14 cellular contexts compared by ENCODE assay signal in genomic region chr5:170219615-170220014, GRCh38. TPM values are rescaled to one million over a fixed set of nuclear protein-coding genes. Genes with fewer than 3 reads are reported as not detected.
DNase-seq lines count a peak whose midpoint lies in the region; ATAC-seq and TF ChIP-seq lines count a peak whose summit lies in the region.
"Had no signal": no experiment of that assay in that cellular context is flagged by ENCODE, and none has a peak within 500 bp of the region (broad histone marks: within the 10 kb centered on the region; RNA-seq: fewer than 3 reads in every experiment).

No MANE protein-coding gene starts in this region.

- CTCF ChIA-PET in A673 (lab: Charles Lee) = interaction anchor here (0.5 to 1.1 kb wide), 3 partner anchors 170 to 414 kb away, joined by 3 to 16 read pairs (median 4); partner anchors contain the start of genes INSYN2B and KCNMB1

- H3K27ac ChIP-seq in A673 (ENCODE audit: low read depth, low read length, poor library complexity, severe bottlenecking) = peak overlapping the region; percentile 49
- no peak overlapping the region for H3K27ac ChIP-seq in upper lobe of right lung
- H3K27ac ChIP-seq: colonic mucosa, skin epidermis had no signal

- no peaks in the 10 kb centered on the region for H3K9me3 ChIP-seq in A673 (ENCODE audit: low read depth, low read length, poor library complexity, severe bottlenecking)
- H3K9me3 ChIP-seq in upper lobe of right lung = no peaks in the 10 kb centered on the region
- H3K9me3 ChIP-seq: BE2C, colonic mucosa had no signal

- ATAC-seq in GM19328 (IDR thresholded peaks at IDR 0.05; ENCODE audit: unreplicated experiment) = no peak
- no peak for ATAC-seq in upper lobe of right lung
- no peak for ATAC-seq in naive thymus-derived CD8-positive, alpha-beta T cell

- H3K4me1 ChIP-seq in A673 (ENCODE audit: insufficient read depth, low read length, poor library complexity, severe bottlenecking) = peaks cover 60% of the 10 kb centered on the region
- peaks cover 7% of the 10 kb centered on the region for H3K4me1 ChIP-seq in upper lobe of right lung
- H3K4me1 ChIP-seq: BE2C, colonic mucosa had no signal

- H3K4me1 Mint-ChIP-seq in naive thymus-derived CD8-positive, alpha-beta T cell = no peaks in the 10 kb centered on the region

- TF ChIP-seq CTCF in A673 (conservative IDR thresholded peaks at IDR 0.05; ENCODE audit: low read depth, low read length) (no peak), fibroblast of villous mesenchyme (IDR thresholded peaks at IDR 0.05; ENCODE audit: insufficient read depth, low read depth, low read length) (no peak), upper lobe of right lung (IDR thresholded peaks at IDR 0.05) (no peak)

- no TSS peak for BruUV-seq in A673 (replicated peaks; lab: Mats Ljungman, UMichigan)

- DNase-seq in A673 (ENCODE audit: low spot score) (peak; percentile 91), HPDE6-E6E7 (ENCODE audit: extremely low spot score) (peak; percentile 58), SW 1271 (lab: John Stamatoyannopoulos, UW) (peak; percentile 41 to 42), fibroblast of villous mesenchyme (ENCODE audit: low read depth) (peak; percentile 37), CD1c-positive myeloid dendritic cell (ENCODE audit: extremely low spot score) (no peak), upper lobe of right lung (no peak)
- DNase-seq in naive thymus-derived CD8-positive, alpha-beta T cell = no peak
- DNase-seq: activated effector memory CD4-positive, alpha-beta T cell treated with anti-CD3 and anti-CD28 coated beads, Interleukin-2, amount 50 U/mL, for 16 hours; BE2C; colonic mucosa; NCI-H1930; SHP77 had no signal

- peaks cover 0 to 3% (median 0%) of the 10 kb centered on the region in 5 donors for H3K27me3 Mint-ChIP-seq in naive thymus-derived CD8-positive, alpha-beta T cell

- no peaks in the 10 kb centered on the region for H3K36me3 Mint-ChIP-seq in naive thymus-derived CD8-positive, alpha-beta T cell

- no peaks in the 10 kb centered on the region for H3K9me3 Mint-ChIP-seq in naive thymus-derived CD8-positive, alpha-beta T cell

- H3K4me3 ChIP-seq in A673 (ENCODE audit: low read depth, low read length, poor library complexity, severe bottlenecking) (no peak overlapping the region), fibroblast of villous mesenchyme (ENCODE audit: low read depth, low read length) (no peak overlapping the region), upper lobe of right lung (no peak overlapping the region)
- H3K4me3 ChIP-seq: colonic mucosa, skin epidermis had no signal

- H3K4me3 Mint-ChIP-seq in naive thymus-derived CD8-positive, alpha-beta T cell = no peak overlapping the region

- H3K36me3 ChIP-seq in A673 (ENCODE audit: insufficient read depth, low read length, poor library complexity, severe bottlenecking) (no peaks in the 10 kb centered on the region), upper lobe of right lung (no peaks in the 10 kb centered on the region)
- H3K36me3 ChIP-seq: BE2C, colonic mucosa had no signal

- H3K27ac Mint-ChIP-seq in naive thymus-derived CD8-positive, alpha-beta T cell = no peak overlapping the region

- intact Hi-C loops in A673 (cut with micrococcal nuclease; ENCODE audit: unreplicated experiment) (loop anchor here (2.0 to 5.0 kb wide), 4 partner anchors 133 to 1232 kb away; partner anchors contain the start of gene SPDL1), upper lobe of right lung (cut with DNase I) (loop anchor here (10.0 kb wide), 1 partner anchor 205 kb away; no protein-coding TSS in a partner anchor)

- H3K27me3 ChIP-seq in A673 (replicated peaks; ENCODE audit: insufficient read depth, low read depth, low read length, poor library complexity) (no peaks in the 10 kb centered on the region), upper lobe of right lung (no peaks in the 10 kb centered on the region)
- H3K27me3 ChIP-seq: colonic mucosa had no signal

- POLR2A ChIA-PET in A673 (lab: Charles Lee; ENCODE audit: low non-redundant PET) = interaction anchor here (0.7 kb wide), 2 partner anchors 509 to 1167 kb away, joined by 3 to 4 read pairs; no protein-coding TSS in a partner anchor
- POLR2A ChIA-PET in naive thymus-derived CD8-positive, alpha-beta T cell (lab: Charles Lee) = no interaction called here

RNA-seq across cellular contexts. Expression of gene C5orf58, which starts 13.2 kb away (rescaled TPM):
- total RNA-seq in A673 (2021) (not detected in 2 replicates), fibroblast of villous mesenchyme (not detected in 2 replicates), upper lobe of right lung (not detected)
- total RNA-seq in naive thymus-derived CD8-positive, alpha-beta T cell = not detected
- 1 to 10 TPM in 2 of 3 donors, under 1 TPM in 1; 0.76 to 1.8 (median 1.1) TPM for polyA plus RNA-seq in naive thymus-derived CD8-positive, alpha-beta T cell
- total RNA-seq: colonic mucosa had no signal

Comparison
In these comparisons a context has a peak if more than half of its experiments do, and no peak if none do; other contexts are left out.
1. DNase-seq: peak in A673 (single experiment), HPDE6-E6E7 (single experiment), SW 1271 (2 of 2) and fibroblast of villous mesenchyme (single experiment); none in CD1c-positive myeloid dendritic cell (single experiment), upper lobe of right lung (single experiment) and naive thymus-derived CD8-positive, alpha-beta T cell (0 of 10).